In genomic region chr17:75642221-75643032, GRCh38 we compare ENCODE assay signal across 15 cellular contexts. TPM values are rescaled to one million over a fixed set of nuclear protein-coding genes. Genes with fewer than 3 reads are reported as not detected.
DNase-seq lines count a peak whose midpoint lies in the region; ATAC-seq, FAIRE-seq and TF ChIP-seq lines count a peak whose summit lies in the region.
"Had no signal": no experiment of that assay in that cellular context is flagged by ENCODE, and none has a peak within 500 bp of the region (broad histone marks: within the 10 kb centered on the region; RNA-seq: fewer than 3 reads in every experiment).

No MANE protein-coding gene starts in this region.

- peaks cover 35% of the 10 kb centered on the region for H3K4me1 ChIP-seq in vagina

- DNase-seq in Right ventricle myocardium superior = peak; percentile 37
- no peak for DNase-seq in left cardiac atrium
- peak; percentile 40 for DNase-seq in bronchial epithelial cell (ENCODE audit: low read depth)
- peak; percentile 19 to 32 for DNase-seq in lung microvascular endothelial cell (ENCODE audit: low read depth in 2 of 2)
- DNase-seq in vagina (ENCODE audit: extremely low spot score in 2 of 2) = no peak
- DNase-seq in DMS 273 (lab: John Stamatoyannopoulos, UW; ENCODE audit: unreplicated experiment) = no peak
- DNase-seq in Ammon's horn (ENCODE audit: low spot score) = no peak
- no peak for DNase-seq in Kasumi-1 (lab: John Stamatoyannopoulos, UW)
- DNase-seq: activated CD4-positive, alpha-beta T cell treated with anti-CD3 and anti-CD28 coated beads, Interleukin-2, amount 50 U/mL, for 4 hours; NCI-H1092; NK-92 treated with Interleukin-12 subunit alpha and Interleukin-12 subunit beta, amount 100 ng/mL, for 24 hours; occipital lobe; SW 1271 had no signal

- peak overlapping the region; percentile 54 for H3K27ac ChIP-seq in vagina
- H3K27ac ChIP-seq: HL-60 had no signal

- no peak for FAIRE-seq in bronchial epithelial cell (lab: Jason Lieb, UNC)

- ATAC-seq in Right ventricle myocardium superior (ENCODE audit: poor library complexity) (no peak), left cardiac atrium (no peak)

- H3K27me3 ChIP-seq in bronchial epithelial cell (ENCODE audit: control insufficient read depth, insufficient read depth, low read length) (no peaks in the 10 kb centered on the region), vagina (no peaks in the 10 kb centered on the region)

- H3K4me3 ChIP-seq in bronchial epithelial cell (ENCODE audit: low read depth, low read length) (no peak overlapping the region), vagina (no peak overlapping the region)

- TF ChIP-seq POLR2A in vagina (IDR thresholded peaks at IDR 0.05) = no peak

- intact Hi-C loops in Right ventricle myocardium superior (cut with DNase I) (no loop called here), left cardiac atrium (cut with DNase I) (no loop called here), vagina (cut with DNase I) (no loop called here)

- H3K36me3 ChIP-seq in bronchial epithelial cell (ENCODE audit: control insufficient read depth, insufficient read depth, low read length) (peaks cover 1% of the 10 kb centered on the region), vagina (no peaks in the 10 kb centered on the region)

- no peak for TF ChIP-seq CTCF in bronchial epithelial cell (IDR thresholded peaks at IDR 0.05; ENCODE audit: insufficient read depth, low read length, severe bottlenecking)
- TF ChIP-seq CTCF in vagina (IDR thresholded peaks at IDR 0.05) = no peak

- H3K9me3 ChIP-seq in vagina = no peaks in the 10 kb centered on the region

RNA-seq across cellular contexts. Expression of gene SMIM5, which starts 9.2 kb away (rescaled TPM):
- total RNA-seq in Right ventricle myocardium superior (12.5 TPM), left cardiac atrium (10 to 100 TPM in 1 of 2 donors, 1 to 10 TPM in 1; 8.6 to 11.4 TPM), bronchial epithelial cell (3.9 and 7.4 TPM in 2 replicates), lung microvascular endothelial cell (not detected in 2 replicates), vagina (2.2 TPM)
- total RNA-seq: Daoy had no signal

RNA-seq across cellular contexts. Expression of gene RECQL5, which starts 24.5 kb away (rescaled TPM):
- total RNA-seq in Right ventricle myocardium superior (14.1 TPM), left cardiac atrium (10 to 100 TPM; 11.3 to 15.5 TPM), bronchial epithelial cell (11.6 and 28.9 TPM in 2 replicates), lung microvascular endothelial cell (9.6 and 15.7 TPM in 2 replicates), vagina (44.0 TPM)

RNA-seq across cellular contexts. Expression of gene SAP30BP, which starts 24.7 kb away (rescaled TPM):
- total RNA-seq in Right ventricle myocardium superior (40.0 TPM), left cardiac atrium (10 to 100 TPM; 47.2 to 59.6 TPM), bronchial epithelial cell (58.4 and 65.0 TPM in 2 replicates), lung microvascular endothelial cell (36.8 and 43.7 TPM in 2 replicates), vagina (79.1 TPM)

RNA-seq across cellular contexts. Expression of gene MYO15B, which starts 54.8 kb away (rescaled TPM):
- total RNA-seq in Right ventricle myocardium superior = 37.1 TPM
- total RNA-seq in left cardiac atrium = 10 to 100 TPM; 61.5 to 88.4 TPM
- total RNA-seq in bronchial epithelial cell = 1.6 and 3.6 TPM in 2 replicates
- 3.3 and 20.2 TPM in 2 replicates for total RNA-seq in lung microvascular endothelial cell
- total RNA-seq in vagina = 160 TPM

Comparison
In these comparisons a context has a peak if more than half of its experiments do, and no peak if none do; other contexts are left out.
1. DNase-seq: peak in Right ventricle myocardium superior (single experiment), bronchial epithelial cell (single experiment) and lung microvascular endothelial cell (2 of 2); none in left cardiac atrium (single experiment), vagina (0 of 2), DMS 273 (single experiment), Ammon's horn (single experiment) and Kasumi-1 (0 of 2).